26 cellular contexts compared by ENCODE assay signal in genomic region chr3:15781131-15781530, GRCh38. TPM values are rescaled to one million over a fixed set of nuclear protein-coding genes. Genes with fewer than 3 reads are reported as not detected.
DNase-seq lines count a peak whose midpoint lies in the region; ATAC-seq and TF ChIP-seq lines count a peak whose summit lies in the region.
"Had no signal": no experiment of that assay in that cellular context is flagged by ENCODE, and none has a peak within 500 bp of the region (broad histone marks: within the 10 kb centered on the region; RNA-seq: fewer than 3 reads in every experiment).

No MANE protein-coding gene starts in this region.

- peaks cover 34% of the 10 kb centered on the region for H3K4me1 Mint-ChIP-seq in activated T-helper 2 cell treated with anti-CD3 and anti-CD28 coated beads, Interferon-gamma antibody, Interleukin-2, Interleukin-4, amounts not matched to agents 10 μg/mL and 5 μg/mL and 100 μg/mL, durations not matched to agents 14 hours and 24 hours and 36 hours (ENCODE audit: low read depth)

- H3K27me3 ChIP-seq in suprapubic skin, result no peaks in the 10 kb centered on the region
- H3K27me3 ChIP-seq: adrenal gland, esophagus muscularis mucosa had no signal

- H3K4me3 ChIP-seq in suprapubic skin (no peak overlapping the region), lower leg skin (ENCODE audit: low read depth, poor library complexity, severe bottlenecking) (no peak overlapping the region)
- H3K4me3 ChIP-seq: adrenal gland, esophagus muscularis mucosa, skin epidermis had no signal

- peak overlapping the region; percentile 70 for H3K27ac ChIP-seq in suprapubic skin
- H3K27ac ChIP-seq: adrenal gland, C4-2B, esophagus muscularis mucosa had no signal

- DNase-seq in ELR (ENCODE audit: low read depth) (peak; percentile 30), myocyte (ENCODE audit: low read depth) (peak; percentile 44), suprapubic skin (ENCODE audit: low spot score in 2 of 2) (no peak), OCI-M2 (lab: John Stamatoyannopoulos, UW; ENCODE audit: unreplicated experiment) (no peak), lower leg skin (ENCODE audit: low spot score in 2 of 2) (no peak), Right ventricle myocardium superior (no peak)
- DNase-seq in activated T-helper 2 cell treated with anti-CD3 and anti-CD28 coated beads, Interferon-gamma antibody, Interleukin-2, Interleukin-4, amounts not matched to agents 10 μg/mL and 5 μg/mL and 100 μg/mL, durations not matched to agents 14 hours and 24 hours and 36 hours (ENCODE audit: low spot score), result no peak
- DNase-seq: activated CD4-positive, alpha-beta T cell treated with anti-CD3 and anti-CD28 coated beads for 1 hour; activated CD8-positive, alpha-beta T cell treated with anti-CD3 and anti-CD28 coated beads for 36 hours; activated gamma-delta T cell; activated T-cell treated with anti-CD3 and anti-CD28 coated beads for 4 hours; adrenal gland; effector memory CD4-positive, alpha-beta T cell; NCI-H1105; NCI-H1930; NCI-H2227 treated with DMSO at 0.1 percent for 48 hours; NCI-H82; OCI-M1; SHP77 treated with DMSO at 0.1 percent for 48 hours; T-cell had no signal

- H3K36me3 ChIP-seq in suprapubic skin, result no peaks in the 10 kb centered on the region
- H3K36me3 ChIP-seq: adrenal gland, esophagus muscularis mucosa had no signal

- TF ChIP-seq CTCF in suprapubic skin (IDR thresholded peaks at IDR 0.05) (no peak), lower leg skin (IDR thresholded peaks at IDR 0.05) (no peak)

- no peaks in the 10 kb centered on the region for H3K27me3 Mint-ChIP-seq in activated T-helper 2 cell treated with anti-CD3 and anti-CD28 coated beads, Interferon-gamma antibody, Interleukin-2, Interleukin-4, amounts not matched to agents 10 μg/mL and 5 μg/mL and 100 μg/mL, durations not matched to agents 14 hours and 24 hours and 36 hours (ENCODE audit: low read depth)
- H3K27me3 Mint-ChIP-seq: activated CD8-positive, alpha-beta T cell treated with anti-CD3 and anti-CD28 coated beads for 36 hours; brain; T-cell had no signal

- peaks cover 57% of the 10 kb centered on the region for H3K4me1 ChIP-seq in suprapubic skin

- no peak for TF ChIP-seq EP300 in suprapubic skin (IDR thresholded peaks at IDR 0.05)

- peak overlapping the region; percentile 52 for H3K27ac Mint-ChIP-seq in activated T-helper 2 cell treated with anti-CD3 and anti-CD28 coated beads, Interferon-gamma antibody, Interleukin-2, Interleukin-4, amounts not matched to agents 10 μg/mL and 5 μg/mL and 100 μg/mL, durations not matched to agents 14 hours and 24 hours and 36 hours
- H3K27ac Mint-ChIP-seq: activated CD8-positive, alpha-beta T cell treated with anti-CD3 and anti-CD28 coated beads for 36 hours; T-cell had no signal

- H3K36me3 Mint-ChIP-seq in activated T-helper 2 cell treated with anti-CD3 and anti-CD28 coated beads, Interferon-gamma antibody, Interleukin-2, Interleukin-4, amounts not matched to agents 10 μg/mL and 5 μg/mL and 100 μg/mL, durations not matched to agents 14 hours and 24 hours and 36 hours (ENCODE audit: low read depth), result peaks cover 76% of the 10 kb centered on the region

- H3K9me3 ChIP-seq in suprapubic skin, result no peaks in the 10 kb centered on the region
- H3K9me3 ChIP-seq: adrenal gland, esophagus muscularis mucosa had no signal

- ATAC-seq in Right ventricle myocardium superior (ENCODE audit: poor library complexity), result no peak
- ATAC-seq: activated CD8-positive, alpha-beta T cell treated with anti-CD3 and anti-CD28 coated beads for 36 hours; HCT116; T-cell had no signal

- no peak overlapping the region for H3K4me3 Mint-ChIP-seq in activated T-helper 2 cell treated with anti-CD3 and anti-CD28 coated beads, Interferon-gamma antibody, Interleukin-2, Interleukin-4, amounts not matched to agents 10 μg/mL and 5 μg/mL and 100 μg/mL, durations not matched to agents 14 hours and 24 hours and 36 hours (ENCODE audit: low read depth)
- H3K4me3 Mint-ChIP-seq: activated CD8-positive, alpha-beta T cell treated with anti-CD3 and anti-CD28 coated beads for 36 hours; brain; neural crest cell; T-cell had no signal

- no peaks in the 10 kb centered on the region for H3K9me3 Mint-ChIP-seq in activated T-helper 2 cell treated with anti-CD3 and anti-CD28 coated beads, Interferon-gamma antibody, Interleukin-2, Interleukin-4, amounts not matched to agents 10 μg/mL and 5 μg/mL and 100 μg/mL, durations not matched to agents 14 hours and 24 hours and 36 hours
- H3K9me3 Mint-ChIP-seq: activated CD8-positive, alpha-beta T cell treated with anti-CD3 and anti-CD28 coated beads for 36 hours; neural crest cell; T-cell had no signal

- intact Hi-C loops in activated T-helper 2 cell treated with anti-CD3 and anti-CD28 coated beads, Interferon-gamma antibody, Interleukin-2, Interleukin-4, amounts not matched to agents 10 μg/mL and 5 μg/mL and 100 μg/mL, durations not matched to agents 14 hours and 24 hours and 36 hours (cut with micrococcal nuclease), result no loop called here
- intact Hi-C loops in lower leg skin (cut with DNase I; ENCODE audit: low total_unique reads), result no loop called here
- intact Hi-C loops in Right ventricle myocardium superior (cut with DNase I), result no loop called here

- no peak for TF ChIP-seq POLR2A in suprapubic skin (IDR thresholded peaks at IDR 0.05)
- TF ChIP-seq POLR2A in lower leg skin (IDR thresholded peaks at IDR 0.05), result no peak

RNA-seq across cellular contexts. Expression of gene ANKRD28, which starts 16.6 kb away (rescaled TPM):
- 44.2 and 45.5 TPM in 2 replicates for total RNA-seq in activated T-helper 2 cell treated with anti-CD3 and anti-CD28 coated beads, Interferon-gamma antibody, Interleukin-2, Interleukin-4, amounts not matched to agents 10 μg/mL and 5 μg/mL and 100 μg/mL, durations not matched to agents 14 hours and 24 hours and 36 hours
- total RNA-seq in myocyte (78.7 and 106 TPM in 2 replicates), suprapubic skin (10 to 100 TPM; 24.4 to 62.3 (median 48.3) TPM), lower leg skin (10 to 100 TPM; 25.7 to 44.7 (median 40.9) TPM), Right ventricle myocardium superior (21.9 TPM)
- 26.0 TPM for polyA plus RNA-seq in myocyte (2012)

Comparison
In these comparisons a context has a peak if more than half of its experiments do, and no peak if none do; other contexts are left out.
1. DNase-seq: peak in ELR (single experiment) and myocyte (single experiment); none in activated T-helper 2 cell treated with anti-CD3 and anti-CD28 coated beads, Interferon-gamma antibody, Interleukin-2, Interleukin-4, amounts not matched to agents 10 μg/mL and 5 μg/mL and 100 μg/mL, durations not matched to agents 14 hours and 24 hours and 36 hours (single experiment), suprapubic skin (0 of 2), OCI-M2 (single experiment), lower leg skin (0 of 2) and Right ventricle myocardium superior (single experiment).